8 cellular contexts compared by ENCODE assay signal in the genomic region with DNA sequence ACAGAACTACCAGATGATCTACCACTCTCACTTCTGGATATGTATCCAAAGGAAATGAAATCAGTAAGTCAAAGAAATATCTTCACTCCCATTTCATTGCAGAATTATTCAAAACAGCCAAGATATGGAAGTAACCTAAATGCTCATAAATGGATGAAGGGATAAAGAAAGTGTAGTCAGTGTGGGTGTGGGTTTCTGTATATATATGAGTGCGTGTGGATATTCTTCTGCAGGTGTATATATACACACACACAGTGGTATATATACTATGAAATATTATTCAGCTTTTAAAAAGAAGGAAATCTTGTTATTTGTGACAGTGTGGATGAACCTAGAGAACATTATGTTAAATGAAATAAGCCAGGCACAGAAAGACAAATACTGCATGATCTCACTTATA.
"Had no signal": no experiment of that assay in that cellular context is flagged by ENCODE, and none has a peak within 500 bp of the region (broad histone marks: within the 10 kb centered on the region; RNA-seq: fewer than 3 reads in every experiment).

No MANE protein-coding gene starts in this region.

- H3K4me3 ChIP-seq: K562 had no signal

- H3K27me3 Mint-ChIP-seq: IgD-negative memory B cell had no signal

- H3K27ac ChIP-seq: HL-60, KMS-11 had no signal

- ATAC-seq: HepG2, K562 had no signal

- H3K9ac ChIP-seq: KMS-11 had no signal

- H3K27ac Mint-ChIP-seq: IgD-negative memory B cell had no signal

- DNase-seq: IMR-90, KBM-7, KG1 had no signal

- H3K4me3 Mint-ChIP-seq: IgD-negative memory B cell had no signal

- H3K4me2 ChIP-seq: KMS-11 had no signal
